30 cellular contexts compared by ENCODE assay signal in genomic region chrX:154776753-154777152, GRCh38. TPM values are rescaled to one million over a fixed set of nuclear protein-coding genes. Genes with fewer than 3 reads are reported as not detected.
DNase-seq lines count a peak whose midpoint lies in the region; ATAC-seq, FAIRE-seq and TF ChIP-seq lines count a peak whose summit lies in the region.
"Had no signal": no experiment of that assay in that cellular context is flagged by ENCODE, and none has a peak within 500 bp of the region (broad histone marks: within the 10 kb centered on the region; RNA-seq: fewer than 3 reads in every experiment).

No MANE protein-coding gene starts in this region.

- peaks cover 22% of the 10 kb centered on the region for H3K4me1 Mint-ChIP-seq in activated CD4-positive, alpha-beta T cell treated with anti-CD3 and anti-CD28 coated beads for 36 hours
- peaks cover 22% of the 10 kb centered on the region for H3K4me1 Mint-ChIP-seq in activated CD4-positive, alpha-beta T cell treated with anti-CD3 and anti-CD28 coated beads, Interleukin-2, amount 10 ng/mL, durations not matched to agents 24 days and 14 days
- H3K4me1 Mint-ChIP-seq in activated naive CD8-positive, alpha-beta T cell treated with anti-CD3 and anti-CD28 coated beads for 36 hours = peaks cover 14% of the 10 kb centered on the region
- peaks cover 4% of the 10 kb centered on the region in 2 donors for H3K4me1 Mint-ChIP-seq in stimulated activated naive B cell treated with anti-CD40 and anti-IgM and Interleukin-4, amounts not matched to agents 10 μg/mL and 1 μg/mL and 100 μg/mL, for 72 hours

- no peaks in the 10 kb centered on the region for H3K79me2 ChIP-seq in HepG2 (ENCODE audit: insufficient read depth, low read length)

- TF ChIP-seq EP300 in HepG2 (IDR thresholded peaks at IDR 0.05; ENCODE audit: low read depth in 2 of 2, low read length in 2 of 2) = no peak
- TF ChIP-seq EP300 in HepG2 (CRISPR knock-in tag; IDR thresholded peaks at IDR 0.05; ENCODE audit: borderline replicate concordance) = no peak

- TF ChIP-seq POLR2A in HepG2 (IDR thresholded peaks at IDR 0.05; ENCODE audit: insufficient read depth in 1 of 2, low read depth in 2 of 2, low read length in 2 of 2) (no peak), right lobe of liver (IDR thresholded peaks at IDR 0.05) (no peak)

- H3K27ac Mint-ChIP-seq in activated CD4-positive, alpha-beta T cell treated with anti-CD3 and anti-CD28 coated beads for 36 hours = peak overlapping the region; percentile 79
- no peak overlapping the region for H3K27ac Mint-ChIP-seq in activated CD4-positive, alpha-beta T cell treated with anti-CD3 and anti-CD28 coated beads, Interleukin-2, amount 10 ng/mL, durations not matched to agents 24 days and 14 days
- peak overlapping the region; percentile 34 for H3K27ac Mint-ChIP-seq in activated naive CD8-positive, alpha-beta T cell treated with anti-CD3 and anti-CD28 coated beads for 36 hours
- H3K27ac Mint-ChIP-seq in stimulated activated naive B cell treated with anti-CD40 and anti-IgM and Interleukin-4, amounts not matched to agents 10 μg/mL and 1 μg/mL and 100 μg/mL, for 72 hours = peak overlapping the region; percentile 53
- H3K27ac Mint-ChIP-seq: CD8-positive, alpha-beta T cell had no signal

- no peak for ATAC-seq in activated CD4-positive, alpha-beta T cell treated with anti-CD3 and anti-CD28 coated beads for 36 hours
- ATAC-seq in HepG2 = no peak
- no peak for ATAC-seq in right lobe of liver
- no peak for ATAC-seq in stimulated activated naive B cell treated with anti-CD40 and anti-IgM and Interleukin-4, amounts not matched to agents 10 μg/mL and 1 μg/mL and 100 μg/mL, for 72 hours (replicated peaks)
- ATAC-seq in GM19455 (IDR thresholded peaks at IDR 0.05; ENCODE audit: unreplicated experiment) = no peak
- ATAC-seq in GM21786 (IDR thresholded peaks at IDR 0.05; ENCODE audit: unreplicated experiment) = no peak
- ATAC-seq: CD8-positive, alpha-beta T cell had no signal

- WGBS in HepG2 (ENCODE audit: low lambda C conversion rate) = 100% methylated on average over 2 of the region's 2 CpGs
- WGBS in right lobe of liver (ENCODE audit: insufficient coverage, low coverage, low lambda C conversion rate, missing lambda C conversion rate) = 82% methylated on average over 2 of the region's 2 CpGs

- H3K9me3 ChIP-seq in HepG2 (ENCODE audit: low read length) (no peaks in the 10 kb centered on the region), right lobe of liver (no peaks in the 10 kb centered on the region)

- H3K4me3 ChIP-seq in HepG2 (replicated peaks in 1 of 3; ENCODE audit: insufficient read depth in 1 of 3, low read depth in 2 of 3, low read length in 3 of 3) = no peak overlapping the region
- H3K4me3 ChIP-seq in right lobe of liver = no peak overlapping the region
- H3K4me3 ChIP-seq: BLaER1 had no signal

- CTCF ChIA-PET in activated CD4-positive, alpha-beta T cell treated with anti-CD3 and anti-CD28 coated beads for 36 hours (lab: Charles Lee) = interaction anchor here (0.7 kb wide), 1 partner anchor 39 kb away, joined by 3 read pairs; no protein-coding TSS in a partner anchor
- CTCF ChIA-PET in HepG2 (lab: Yijun Ruan, JAX; ENCODE audit: low intra/inter-chr PET ratio, low total read pairs) = no interaction called here

- H3K27ac ChIP-seq in HepG2 (ENCODE audit: extremely low read length, insufficient read depth, low read length) = no peak overlapping the region
- no peak overlapping the region for H3K27ac ChIP-seq in right lobe of liver
- H3K27ac ChIP-seq: 22Rv1, BLaER1 had no signal

- no peak overlapping the region for H2AFZ ChIP-seq in HepG2 (ENCODE audit: low read length)

- in situ Hi-C loops in HepG2 (cut with HindIII; ENCODE audit: extremely low pct_ligation_motif_present, low pct_unique_long_range_greater_than_20kb) = no loop called here

- H3K9ac ChIP-seq in HepG2 (ENCODE audit: insufficient read depth, low read depth, low read length) = no peak overlapping the region
- H3K9ac ChIP-seq: BLaER1 had no signal

- intact Hi-C loops in activated CD4-positive, alpha-beta T cell treated with anti-CD3 and anti-CD28 coated beads for 36 hours (cut with DNase I, micrococcal nuclease) = no loop called here
- intact Hi-C loops in activated CD4-positive, alpha-beta T cell treated with anti-CD3 and anti-CD28 coated beads, Interleukin-2, amount 10 ng/mL, durations not matched to agents 24 days and 14 days (cut with micrococcal nuclease) = no loop called here
- intact Hi-C loops in HepG2 (cut with micrococcal nuclease; ENCODE audit: unreplicated experiment) (no loop called here), right lobe of liver (cut with DNase I) (no loop called here)

- no peaks in the 10 kb centered on the region for H3K27me3 Mint-ChIP-seq in activated CD4-positive, alpha-beta T cell treated with anti-CD3 and anti-CD28 coated beads for 36 hours
- H3K27me3 Mint-ChIP-seq in activated CD4-positive, alpha-beta T cell treated with anti-CD3 and anti-CD28 coated beads, Interleukin-2, amount 10 ng/mL, durations not matched to agents 24 days and 14 days = no peaks in the 10 kb centered on the region
- no peaks in the 10 kb centered on the region for H3K27me3 Mint-ChIP-seq in activated naive CD8-positive, alpha-beta T cell treated with anti-CD3 and anti-CD28 coated beads for 36 hours
- no peaks in the 10 kb centered on the region for H3K27me3 Mint-ChIP-seq in stimulated activated naive B cell treated with anti-CD40 and anti-IgM and Interleukin-4, amounts not matched to agents 10 μg/mL and 1 μg/mL and 100 μg/mL, for 72 hours

- no peak for DNase-seq in activated CD4-positive, alpha-beta T cell treated with anti-CD3 and anti-CD28 coated beads for 36 hours
- no peak for DNase-seq in activated CD4-positive, alpha-beta T cell treated with anti-CD3 and anti-CD28 coated beads, Interleukin-2, amount 10 ng/mL, durations not matched to agents 24 days and 14 days
- DNase-seq in HepG2 (ENCODE audit: low spot score) = no peak
- DNase-seq in right lobe of liver = no peak
- DNase-seq in activated naive CD8-positive, alpha-beta T cell treated with anti-CD3 and anti-CD28 coated beads for 36 hours = no peak
- DNase-seq in stimulated activated naive B cell treated with anti-CD40 and anti-IgM and Interleukin-4, amounts not matched to agents 10 μg/mL and 1 μg/mL and 100 μg/mL, for 72 hours = no peak
- DNase-seq: ACHN; Calu3; CD8-positive, alpha-beta T cell; DMS153; GOT3; HCEC 1CT; KBM-7; MM.1S; NCI-H1048; NCI-H1417 treated with DMSO at 0.1 percent for 48 hours; NCI-H187 treated with DMSO at 0.1 percent for 48 hours; NCI-H2107; NCI-H446 treated with DMSO at 0.1 percent for 48 hours; NCI-H526 treated with DMSO at 0.1 percent for 48 hours; Right ventricle myocardium superior had no signal

- no peak for TF ChIP-seq CTCF in HepG2 (CRISPR knock-in tag; IDR thresholded peaks at IDR 0.05)
- no peak for TF ChIP-seq CTCF in right lobe of liver (IDR thresholded peaks at IDR 0.05)

- H3K27me3 ChIP-seq in HepG2 (ENCODE audit: control insufficient read depth in 1 of 2, insufficient read depth in 2 of 2, low read length in 2 of 2) (no peaks in the 10 kb centered on the region), right lobe of liver (no peaks in the 10 kb centered on the region)

- no peaks in the 10 kb centered on the region for H3K9me3 Mint-ChIP-seq in activated CD4-positive, alpha-beta T cell treated with anti-CD3 and anti-CD28 coated beads for 36 hours (ENCODE audit: low read depth)
- no peaks in the 10 kb centered on the region for H3K9me3 Mint-ChIP-seq in activated CD4-positive, alpha-beta T cell treated with anti-CD3 and anti-CD28 coated beads, Interleukin-2, amount 10 ng/mL, durations not matched to agents 24 days and 14 days
- H3K9me3 Mint-ChIP-seq in activated naive CD8-positive, alpha-beta T cell treated with anti-CD3 and anti-CD28 coated beads for 36 hours = no peaks in the 10 kb centered on the region
- no peaks in the 10 kb centered on the region for H3K9me3 Mint-ChIP-seq in stimulated activated naive B cell treated with anti-CD40 and anti-IgM and Interleukin-4, amounts not matched to agents 10 μg/mL and 1 μg/mL and 100 μg/mL, for 72 hours
- H3K9me3 Mint-ChIP-seq: CD8-positive, alpha-beta T cell had no signal

- POLR2A ChIA-PET in activated CD4-positive, alpha-beta T cell treated with anti-CD3 and anti-CD28 coated beads for 36 hours (lab: Charles Lee) = interaction anchor here (0.8 to 1.6 kb wide), 3 partner anchors 10 to 14 kb away, joined by 3 to 4 read pairs (median 4); partner anchors contain the start of gene DKC1
- POLR2A ChIA-PET in HepG2 (lab: Yijun Ruan, JAX) = interaction anchor here (1.0 kb wide), 1 partner anchor 13 kb away, joined by 4 read pairs; the partner anchor contains the start of gene DKC1

- H3K36me3 ChIP-seq in HepG2 (replicated peaks in 1 of 2; ENCODE audit: control insufficient read depth in 1 of 2, insufficient read depth in 2 of 2, low read length in 2 of 2) (peaks cover 10 to 32% of the 10 kb centered on the region in 2 experiments; a peak in 4 of 5 replicates), right lobe of liver (peaks cover 0 to 25% (median 4%) of the 10 kb centered on the region in 4 donors)

- H3K4me3 Mint-ChIP-seq in activated CD4-positive, alpha-beta T cell treated with anti-CD3 and anti-CD28 coated beads for 36 hours = no peak overlapping the region
- no peak overlapping the region for H3K4me3 Mint-ChIP-seq in activated CD4-positive, alpha-beta T cell treated with anti-CD3 and anti-CD28 coated beads, Interleukin-2, amount 10 ng/mL, durations not matched to agents 24 days and 14 days
- no peak overlapping the region for H3K4me3 Mint-ChIP-seq in activated naive CD8-positive, alpha-beta T cell treated with anti-CD3 and anti-CD28 coated beads for 36 hours
- H3K4me3 Mint-ChIP-seq in stimulated activated naive B cell treated with anti-CD40 and anti-IgM and Interleukin-4, amounts not matched to agents 10 μg/mL and 1 μg/mL and 100 μg/mL, for 72 hours = no peak overlapping the region
- H3K4me3 Mint-ChIP-seq: CD8-positive, alpha-beta T cell had no signal

- H3K4me1 ChIP-seq in HepG2 (ENCODE audit: insufficient read depth, low read length) (no peaks in the 10 kb centered on the region), right lobe of liver (no peaks in the 10 kb centered on the region)
- H3K4me1 ChIP-seq: BLaER1 had no signal

- no peak overlapping the region for H3K4me2 ChIP-seq in HepG2 (ENCODE audit: low read depth, low read length)
- H3K4me2 ChIP-seq: BLaER1 had no signal

- peaks cover 39% of the 10 kb centered on the region for H3K36me3 Mint-ChIP-seq in activated CD4-positive, alpha-beta T cell treated with anti-CD3 and anti-CD28 coated beads for 36 hours (ENCODE audit: low read depth)
- peaks cover 60% of the 10 kb centered on the region for H3K36me3 Mint-ChIP-seq in activated CD4-positive, alpha-beta T cell treated with anti-CD3 and anti-CD28 coated beads, Interleukin-2, amount 10 ng/mL, durations not matched to agents 24 days and 14 days (ENCODE audit: low read depth)
- H3K36me3 Mint-ChIP-seq in activated naive CD8-positive, alpha-beta T cell treated with anti-CD3 and anti-CD28 coated beads for 36 hours = peaks cover 30% of the 10 kb centered on the region
- peaks cover 9 to 34% of the 10 kb centered on the region in 2 donors for H3K36me3 Mint-ChIP-seq in stimulated activated naive B cell treated with anti-CD40 and anti-IgM and Interleukin-4, amounts not matched to agents 10 μg/mL and 1 μg/mL and 100 μg/mL, for 72 hours

- FAIRE-seq in HepG2 (lab: Jason Lieb, UNC) = no peak
- FAIRE-seq: G401.6, GM12892 had no signal

- TF ChIP-seq RAD21 in HepG2 (CRISPR knock-in tag; IDR thresholded peaks at IDR 0.05) = no peak

- 0 out of 2 replicates have a peak, but pooled peaks cover 2% of the 10 kb centered on the region for H4K20me1 ChIP-seq in HepG2 (ENCODE audit: insufficient read depth, low read length)

- BruUV-seq in HepG2 (replicated peaks; lab: Mats Ljungman, UMichigan) = TSS peak; percentile 53

RNA-seq across cellular contexts. Expression of gene DKC1, which starts 14.1 kb away (rescaled TPM):
- total RNA-seq in activated CD4-positive, alpha-beta T cell treated with anti-CD3 and anti-CD28 coated beads for 36 hours = 100 to 1,000 TPM; 126 to 130 TPM
- total RNA-seq in activated CD4-positive, alpha-beta T cell treated with anti-CD3 and anti-CD28 coated beads, Interleukin-2, amount 10 ng/mL, durations not matched to agents 24 days and 14 days = 183 and 196 TPM in 2 replicates
- total RNA-seq in HepG2 (2016; rRNA removed; fragmentation: Illumina TruSeq; extraction: Trizol) (102 and 150 TPM in 2 replicates), right lobe of liver (10 to 100 TPM in 5 of 6 experiments, 1 to 10 TPM in 1; 9.7 to 21.2 (median 17.7) TPM)
- total RNA-seq in HepG2 (2016; cell fraction: cytosol; rRNA removed; fragmentation: Illumina TruSeq; extraction: Trizol; ENCODE audit: low read depth) = 22.8 and 23.0 TPM in 2 replicates
- total RNA-seq in HepG2 (2016; cell fraction: insoluble cytoplasmic fraction; rRNA removed; fragmentation: Illumina TruSeq; extraction: Trizol) = 102 and 151 TPM in 2 replicates
- 30.2 and 37.3 TPM in 2 replicates for total RNA-seq in HepG2 (2016; cell fraction: membrane; rRNA removed; fragmentation: Illumina TruSeq; extraction: Trizol)
- 62.0 and 64.5 TPM in 2 replicates for total RNA-seq in HepG2 (2016; cell fraction: nucleus; rRNA removed; fragmentation: Illumina TruSeq; extraction: Trizol)
- polyA plus RNA-seq in HepG2 (2011; rRNA removed) = 45.4 and 61.6 TPM in 2 replicates
- polyA plus RNA-seq in HepG2 (2011; cell fraction: cytosol; rRNA removed) = 42.0 and 60.1 TPM in 2 replicates
- 42.2 and 51.5 TPM in 2 replicates for polyA plus RNA-seq in HepG2 (2011; cell fraction: nucleus; rRNA removed)
- 78.2 and 80.7 TPM in 2 replicates for polyA plus RNA-seq in HepG2 (2012)
- polyA plus RNA-seq in HepG2 (2016; cell fraction: cytosol; fragmentation: Illumina TruSeq; extraction: Trizol; ENCODE audit: low read depth) = 10.7 and 11.1 TPM in 2 replicates
- polyA plus RNA-seq in HepG2 (2016; cell fraction: insoluble cytoplasmic fraction; fragmentation: Illumina TruSeq; extraction: Trizol; ENCODE audit: low read depth) = 172 and 182 TPM in 2 replicates
- polyA plus RNA-seq in HepG2 (2016; cell fraction: membrane; fragmentation: Illumina TruSeq; extraction: Trizol; ENCODE audit: low read depth) = 20.1 and 22.3 TPM in 2 replicates
- polyA plus RNA-seq in HepG2 (2016; cell fraction: nucleus; fragmentation: Illumina TruSeq; extraction: Trizol; ENCODE audit: insufficient read depth, low read depth) = 93.0 and 104 TPM in 2 replicates
- polyA minus RNA-seq in HepG2 (2011; rRNA and poly(A)+ RNA removed; ENCODE audit: low replicate concordance) = 31.1 and 142 TPM in 2 replicates
- polyA minus RNA-seq in HepG2 (2011; cell fraction: cytosol; rRNA and poly(A)+ RNA removed) = 26.4 and 28.8 TPM in 2 replicates
- 83.4 and 85.1 TPM in 2 replicates for polyA minus RNA-seq in HepG2 (2011; cell fraction: nucleus; rRNA and poly(A)+ RNA removed)
- total RNA-seq in activated naive CD8-positive, alpha-beta T cell treated with anti-CD3 and anti-CD28 coated beads for 36 hours = 100 to 1,000 TPM; 181 to 190 TPM

RNA-seq across cellular contexts. Expression of gene GAB3, which starts 25.9 kb away (rescaled TPM):
- 1 to 10 TPM; 2.1 to 2.9 TPM for total RNA-seq in activated CD4-positive, alpha-beta T cell treated with anti-CD3 and anti-CD28 coated beads for 36 hours
- total RNA-seq in activated CD4-positive, alpha-beta T cell treated with anti-CD3 and anti-CD28 coated beads, Interleukin-2, amount 10 ng/mL, durations not matched to agents 24 days and 14 days = 3.5 and 3.6 TPM in 2 replicates
- total RNA-seq in HepG2 (2016; rRNA removed; fragmentation: Illumina TruSeq; extraction: Trizol) = not detected in 2 replicates
- not detected in 2 replicates for total RNA-seq in HepG2 (2016; cell fraction: cytosol; rRNA removed; fragmentation: Illumina TruSeq; extraction: Trizol; ENCODE audit: low read depth)
- total RNA-seq in HepG2 (2016; cell fraction: insoluble cytoplasmic fraction; rRNA removed; fragmentation: Illumina TruSeq; extraction: Trizol) = not detected in 2 replicates
- total RNA-seq in HepG2 (2016; cell fraction: membrane; rRNA removed; fragmentation: Illumina TruSeq; extraction: Trizol) = not detected in 2 replicates
- not detected in 2 replicates for total RNA-seq in HepG2 (2016; cell fraction: nucleus; rRNA removed; fragmentation: Illumina TruSeq; extraction: Trizol)
- polyA plus RNA-seq in HepG2 (2011; rRNA removed) = 0.01 TPM in 1 of 2 replicates, not detected in the other
- not detected in 2 replicates for polyA plus RNA-seq in HepG2 (2011; cell fraction: cytosol; rRNA removed)
- not detected in 2 replicates for polyA plus RNA-seq in HepG2 (2011; cell fraction: nucleus; rRNA removed)
- not detected in 2 replicates for polyA plus RNA-seq in HepG2 (2012)
- polyA plus RNA-seq in HepG2 (2016; cell fraction: cytosol; fragmentation: Illumina TruSeq; extraction: Trizol; ENCODE audit: low read depth) = not detected in 2 replicates
- polyA plus RNA-seq in HepG2 (2016; cell fraction: insoluble cytoplasmic fraction; fragmentation: Illumina TruSeq; extraction: Trizol; ENCODE audit: low read depth) = not detected in 2 replicates
- not detected in 2 replicates for polyA plus RNA-seq in HepG2 (2016; cell fraction: membrane; fragmentation: Illumina TruSeq; extraction: Trizol; ENCODE audit: low read depth)
- polyA plus RNA-seq in HepG2 (2016; cell fraction: nucleus; fragmentation: Illumina TruSeq; extraction: Trizol; ENCODE audit: insufficient read depth, low read depth) = not detected in 2 replicates
- 0.21 TPM in 1 of 2 replicates, not detected in the other for polyA minus RNA-seq in HepG2 (2011; rRNA and poly(A)+ RNA removed; ENCODE audit: low replicate concordance)
- not detected in 2 replicates for polyA minus RNA-seq in HepG2 (2011; cell fraction: cytosol; rRNA and poly(A)+ RNA removed)
- not detected in 2 replicates for polyA minus RNA-seq in HepG2 (2011; cell fraction: nucleus; rRNA and poly(A)+ RNA removed)
- total RNA-seq in right lobe of liver = 1 to 10 TPM in 3 of 6 experiments, under 1 TPM in 3; 0.64 to 1.7 (median 1.1) TPM
- 1 to 10 TPM; 2.5 to 3.4 TPM for total RNA-seq in activated naive CD8-positive, alpha-beta T cell treated with anti-CD3 and anti-CD28 coated beads for 36 hours
- total RNA-seq: Calu3 had no signal

RNA-seq across cellular contexts. Expression of gene MPP1, which starts 28.5 kb away (rescaled TPM):
- 10 to 100 TPM; 24.1 to 27.6 TPM for total RNA-seq in activated CD4-positive, alpha-beta T cell treated with anti-CD3 and anti-CD28 coated beads for 36 hours
- 22.4 and 25.6 TPM in 2 replicates for total RNA-seq in activated CD4-positive, alpha-beta T cell treated with anti-CD3 and anti-CD28 coated beads, Interleukin-2, amount 10 ng/mL, durations not matched to agents 24 days and 14 days
- total RNA-seq in HepG2 (2016; rRNA removed; fragmentation: Illumina TruSeq; extraction: Trizol) (8.1 and 9.4 TPM in 2 replicates), right lobe of liver (10 to 100 TPM; 20.2 to 51.7 (median 32.5) TPM)
- total RNA-seq in HepG2 (2016; cell fraction: cytosol; rRNA removed; fragmentation: Illumina TruSeq; extraction: Trizol; ENCODE audit: low read depth) = 4.6 and 5.9 TPM in 2 replicates
- 8.7 and 9.1 TPM in 2 replicates for total RNA-seq in HepG2 (2016; cell fraction: insoluble cytoplasmic fraction; rRNA removed; fragmentation: Illumina TruSeq; extraction: Trizol)
- 5.0 and 5.5 TPM in 2 replicates for total RNA-seq in HepG2 (2016; cell fraction: membrane; rRNA removed; fragmentation: Illumina TruSeq; extraction: Trizol)
- total RNA-seq in HepG2 (2016; cell fraction: nucleus; rRNA removed; fragmentation: Illumina TruSeq; extraction: Trizol) = 6.6 and 7.1 TPM in 2 replicates
- 7.0 and 7.8 TPM in 2 replicates for polyA plus RNA-seq in HepG2 (2011; rRNA removed)
- polyA plus RNA-seq in HepG2 (2011; cell fraction: cytosol; rRNA removed) = 6.1 and 6.4 TPM in 2 replicates
- 12.9 and 14.5 TPM in 2 replicates for polyA plus RNA-seq in HepG2 (2011; cell fraction: nucleus; rRNA removed)
- polyA plus RNA-seq in HepG2 (2012) = 13.1 and 19.8 TPM in 2 replicates
- polyA plus RNA-seq in HepG2 (2016; cell fraction: cytosol; fragmentation: Illumina TruSeq; extraction: Trizol; ENCODE audit: low read depth) = 2.6 and 2.9 TPM in 2 replicates
- 8.3 and 8.9 TPM in 2 replicates for polyA plus RNA-seq in HepG2 (2016; cell fraction: insoluble cytoplasmic fraction; fragmentation: Illumina TruSeq; extraction: Trizol; ENCODE audit: low read depth)
- 3.6 and 3.7 TPM in 2 replicates for polyA plus RNA-seq in HepG2 (2016; cell fraction: membrane; fragmentation: Illumina TruSeq; extraction: Trizol; ENCODE audit: low read depth)
- polyA plus RNA-seq in HepG2 (2016; cell fraction: nucleus; fragmentation: Illumina TruSeq; extraction: Trizol; ENCODE audit: insufficient read depth, low read depth) = 14.1 and 14.8 TPM in 2 replicates
- 5.9 and 9.9 TPM in 2 replicates for polyA minus RNA-seq in HepG2 (2011; rRNA and poly(A)+ RNA removed; ENCODE audit: low replicate concordance)
- 4.9 and 6.3 TPM in 2 replicates for polyA minus RNA-seq in HepG2 (2011; cell fraction: cytosol; rRNA and poly(A)+ RNA removed)
- polyA minus RNA-seq in HepG2 (2011; cell fraction: nucleus; rRNA and poly(A)+ RNA removed) = 9.2 and 13.4 TPM in 2 replicates
- 10 to 100 TPM; 16.2 to 17.9 TPM for total RNA-seq in activated naive CD8-positive, alpha-beta T cell treated with anti-CD3 and anti-CD28 coated beads for 36 hours

RNA-seq across cellular contexts. Expression of gene SMIM9, which starts 57.7 kb away (rescaled TPM):
- total RNA-seq in activated CD4-positive, alpha-beta T cell treated with anti-CD3 and anti-CD28 coated beads for 36 hours = not detected
- total RNA-seq in activated CD4-positive, alpha-beta T cell treated with anti-CD3 and anti-CD28 coated beads, Interleukin-2, amount 10 ng/mL, durations not matched to agents 24 days and 14 days = not detected in 2 replicates
- total RNA-seq in HepG2 (2016; rRNA removed; fragmentation: Illumina TruSeq; extraction: Trizol) = not detected in 2 replicates
- total RNA-seq in HepG2 (2016; cell fraction: cytosol; rRNA removed; fragmentation: Illumina TruSeq; extraction: Trizol; ENCODE audit: low read depth) = not detected in 2 replicates
- total RNA-seq in HepG2 (2016; cell fraction: insoluble cytoplasmic fraction; rRNA removed; fragmentation: Illumina TruSeq; extraction: Trizol) = not detected in 2 replicates
- not detected in 2 replicates for total RNA-seq in HepG2 (2016; cell fraction: membrane; rRNA removed; fragmentation: Illumina TruSeq; extraction: Trizol)
- not detected in 2 replicates for total RNA-seq in HepG2 (2016; cell fraction: nucleus; rRNA removed; fragmentation: Illumina TruSeq; extraction: Trizol)
- polyA plus RNA-seq in HepG2 (2011; rRNA removed) = not detected in 2 replicates
- polyA plus RNA-seq in HepG2 (2011; cell fraction: cytosol; rRNA removed) = not detected in 2 replicates
- polyA plus RNA-seq in HepG2 (2011; cell fraction: nucleus; rRNA removed) = not detected in 2 replicates
- not detected in 2 replicates for polyA plus RNA-seq in HepG2 (2012)
- polyA plus RNA-seq in HepG2 (2016; cell fraction: cytosol; fragmentation: Illumina TruSeq; extraction: Trizol; ENCODE audit: low read depth) = not detected in 2 replicates
- polyA plus RNA-seq in HepG2 (2016; cell fraction: insoluble cytoplasmic fraction; fragmentation: Illumina TruSeq; extraction: Trizol; ENCODE audit: low read depth) = not detected in 2 replicates
- polyA plus RNA-seq in HepG2 (2016; cell fraction: membrane; fragmentation: Illumina TruSeq; extraction: Trizol; ENCODE audit: low read depth) = not detected in 2 replicates
- not detected in 2 replicates for polyA plus RNA-seq in HepG2 (2016; cell fraction: nucleus; fragmentation: Illumina TruSeq; extraction: Trizol; ENCODE audit: insufficient read depth, low read depth)
- not detected in 2 replicates for polyA minus RNA-seq in HepG2 (2011; rRNA and poly(A)+ RNA removed; ENCODE audit: low replicate concordance)
- not detected in 2 replicates for polyA minus RNA-seq in HepG2 (2011; cell fraction: cytosol; rRNA and poly(A)+ RNA removed)
- not detected in 2 replicates for polyA minus RNA-seq in HepG2 (2011; cell fraction: nucleus; rRNA and poly(A)+ RNA removed)
- total RNA-seq in right lobe of liver = not detected
- not detected for total RNA-seq in activated naive CD8-positive, alpha-beta T cell treated with anti-CD3 and anti-CD28 coated beads for 36 hours
- total RNA-seq: Calu3; CD8-positive, alpha-beta T cell; Daoy; Right ventricle myocardium superior; RPMI7951; SK-MEL-5 had no signal
